In the genomic region with DNA sequence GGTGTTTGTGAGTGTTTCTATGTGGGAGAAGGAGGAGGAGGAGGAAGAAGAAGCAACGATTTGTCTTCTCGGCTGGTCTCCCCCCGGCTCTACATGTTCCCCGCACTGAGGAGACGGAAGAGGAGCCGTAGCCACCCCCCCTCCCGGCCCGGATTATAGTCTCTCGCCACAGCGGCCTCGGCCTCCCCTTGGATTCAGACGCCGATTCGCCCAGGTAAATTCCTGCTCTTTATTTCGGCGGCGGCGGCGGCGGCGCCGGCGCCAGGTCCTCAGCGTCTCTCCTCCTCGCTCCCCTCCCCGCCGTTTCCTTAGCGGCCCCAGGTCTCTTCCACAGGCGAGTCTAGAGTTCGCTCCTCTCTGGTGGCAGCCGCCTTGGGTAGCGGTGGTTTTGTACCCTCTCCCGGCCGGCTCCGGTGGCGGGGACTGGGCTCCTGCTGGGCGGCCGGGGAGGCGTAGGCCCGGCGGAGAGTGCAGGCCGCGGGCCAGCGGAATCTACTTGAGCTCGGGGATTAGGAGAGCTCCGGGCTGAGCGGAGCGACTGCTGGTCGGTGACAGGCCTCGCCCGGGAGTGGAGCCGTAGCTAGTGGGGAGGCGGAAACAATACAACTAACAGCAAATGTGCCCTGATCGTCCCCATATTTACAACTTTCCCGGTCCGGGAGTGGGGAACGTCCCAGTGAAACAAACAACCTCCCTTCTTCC, we compare ENCODE assay signal across 8 cellular contexts. TPM values are rescaled to one million over a fixed set of nuclear protein-coding genes. Genes with fewer than 3 reads are reported as not detected.
DNase-seq lines count a peak whose midpoint lies in the region; ATAC-seq, FAIRE-seq and TF ChIP-seq lines count a peak whose summit lies in the region.

No MANE protein-coding gene starts in this region.

- in situ Hi-C loops in HepG2 (cut with HindIII; ENCODE audit: extremely low pct_ligation_motif_present, low pct_unique_long_range_greater_than_20kb), result no loop called here

- peak; percentile 69 for DNase-seq in NCI-H2196 treated with DMSO at 0.1 percent for 48 hours (lab: John Stamatoyannopoulos, UW; ENCODE audit: unreplicated experiment)
- DNase-seq in activated CD4-positive, alpha-beta T cell treated with anti-CD3 and anti-CD28 coated beads for 36 hours, result peak; percentile 74
- peak; percentile 84 for DNase-seq in coronary artery (ENCODE audit: low spot score)
- DNase-seq in HepG2 (ENCODE audit: low spot score), result peak; percentile 21
- peak; percentile 58 for DNase-seq in stimulated activated CD4-positive, alpha-beta T cell treated with anti-CD3 and anti-CD28 coated beads, Interleukin-4, amount 100 ng/mL, for 1 hour

- WGBS in HepG2 (ENCODE audit: low lambda C conversion rate), result 1% methylated on average over 27 of the region's 57 CpGs

- peaks cover 0 to 3% of the 10 kb centered on the region in 2 experiments; a peak in 1 of 5 replicates for H3K27me3 ChIP-seq in HepG2 (ENCODE audit: control insufficient read depth in 1 of 2, insufficient read depth in 2 of 2, low read length in 2 of 2)

- no peaks in the 10 kb centered on the region for H3K36me3 ChIP-seq in HepG2 (replicated peaks in 1 of 2; ENCODE audit: control insufficient read depth in 1 of 2, insufficient read depth in 2 of 2, low read length in 2 of 2)

- H2AFZ ChIP-seq in HepG2 (ENCODE audit: low read length), result no peak overlapping the region

- POLR2A ChIA-PET in activated CD4-positive, alpha-beta T cell treated with anti-CD3 and anti-CD28 coated beads for 36 hours (lab: Charles Lee), result interaction anchor here (0.6 to 1.4 kb wide), 2 partner anchors 12 to 142 kb away, joined by 3 read pairs; no protein-coding TSS in a partner anchor
- POLR2A ChIA-PET in HepG2 (lab: Yijun Ruan, JAX), result interaction anchor here (1.6 to 1.7 kb wide), 3 partner anchors 11 to 723 kb away, joined by 3 to 6 read pairs (median 3); partner anchors contain the start of gene NADK2

- TF ChIP-seq POLR2A in HepG2 (IDR thresholded peaks at IDR 0.05; ENCODE audit: insufficient read depth in 1 of 2, low read depth in 2 of 2, low read length in 2 of 2), result no peak

- ATAC-seq in GM18502 (IDR thresholded peaks at IDR 0.05; ENCODE audit: poor library complexity, unreplicated experiment) (peak; percentile 26), HG02970 (IDR thresholded peaks at IDR 0.05; ENCODE audit: low FRiP score, unreplicated experiment) (peak; percentile 22), HepG2 (peak; percentile 59), GM18858 (IDR thresholded peaks at IDR 0.05; ENCODE audit: unreplicated experiment) (no peak)
- ATAC-seq in activated CD4-positive, alpha-beta T cell treated with anti-CD3 and anti-CD28 coated beads for 36 hours, result peak; percentile 26

- H3K36me3 Mint-ChIP-seq in activated CD4-positive, alpha-beta T cell treated with anti-CD3 and anti-CD28 coated beads for 36 hours (ENCODE audit: low read depth), result peaks cover 9% of the 10 kb centered on the region

- intact Hi-C loops in activated CD4-positive, alpha-beta T cell treated with anti-CD3 and anti-CD28 coated beads for 36 hours (cut with DNase I, micrococcal nuclease), result loop anchor here (1.0 to 5.0 kb wide), 14 partner anchors 12 to 1950 kb away; partner anchors contain the start of genes LMBRD2 (in 2 of the 2), NUP155 (in 2 of the 2), DNAJC21 (in 1 of the 2) and IL7R (in 1 of the 2)
- intact Hi-C loops in HepG2 (cut with micrococcal nuclease; ENCODE audit: unreplicated experiment), result loop anchor here (1.0 to 10.0 kb wide), 3 partner anchors 67 to 722 kb away; partner anchors contain the start of genes LMBRD2 and SKP2

- no peaks in the 10 kb centered on the region for H3K27me3 Mint-ChIP-seq in activated CD4-positive, alpha-beta T cell treated with anti-CD3 and anti-CD28 coated beads for 36 hours

- TF ChIP-seq RAD21 in HepG2 (CRISPR knock-in tag; IDR thresholded peaks at IDR 0.05), result no peak; the same call in 1 of the 2 replicates

- FAIRE-seq in HepG2 (lab: Jason Lieb, UNC), result no peak

- H3K27ac Mint-ChIP-seq in activated CD4-positive, alpha-beta T cell treated with anti-CD3 and anti-CD28 coated beads for 36 hours, result peak overlapping the region; percentile 100

- peaks cover 53% of the 10 kb centered on the region for H4K20me1 ChIP-seq in HepG2 (ENCODE audit: insufficient read depth, low read length)

- peaks cover 36% of the 10 kb centered on the region for H3K4me1 Mint-ChIP-seq in activated CD4-positive, alpha-beta T cell treated with anti-CD3 and anti-CD28 coated beads for 36 hours

- TF ChIP-seq CTCF in coronary artery (IDR thresholded peaks at IDR 0.05) (no peak), HepG2 (CRISPR knock-in tag; IDR thresholded peaks at IDR 0.05) (no peak; the same call in 1 of the 2 replicates)

- H3K9ac ChIP-seq in HepG2 (ENCODE audit: insufficient read depth, low read depth, low read length), result peak overlapping the region; percentile 97

- CTCF ChIA-PET in activated CD4-positive, alpha-beta T cell treated with anti-CD3 and anti-CD28 coated beads for 36 hours (lab: Charles Lee), result interaction anchor here (0.6 to 1.5 kb wide), 5 partner anchors 10 to 431 kb away, joined by 3 to 4 read pairs (median 3); no protein-coding TSS in a partner anchor
- CTCF ChIA-PET in HepG2 (lab: Yijun Ruan, JAX; ENCODE audit: low intra/inter-chr PET ratio, low total read pairs), result no interaction called here

- H3K4me1 ChIP-seq in HepG2 (ENCODE audit: insufficient read depth, low read length), result peaks cover 43% of the 10 kb centered on the region

- H3K27ac ChIP-seq in coronary artery (peak overlapping the region; percentile 97 to 98), HepG2 (ENCODE audit: extremely low read length, insufficient read depth, low read length) (peak overlapping the region; percentile 96)

- H3K9me3 Mint-ChIP-seq in activated CD4-positive, alpha-beta T cell treated with anti-CD3 and anti-CD28 coated beads for 36 hours (ENCODE audit: low read depth), result no peaks in the 10 kb centered on the region

- no peaks in the 10 kb centered on the region for H3K9me3 ChIP-seq in HepG2 (ENCODE audit: low read length)

- peak overlapping the region; percentile 86 for H3K4me2 ChIP-seq in HepG2 (ENCODE audit: low read depth, low read length)

- no peak for TF ChIP-seq EP300 in HepG2 (IDR thresholded peaks at IDR 0.05; ENCODE audit: low read depth in 2 of 2, low read length in 2 of 2)
- TF ChIP-seq EP300 in HepG2 (CRISPR knock-in tag; IDR thresholded peaks at IDR 0.05; ENCODE audit: borderline replicate concordance), result no peak

- peaks cover 90% of the 10 kb centered on the region for H3K79me2 ChIP-seq in HepG2 (ENCODE audit: insufficient read depth, low read length)

- H3K4me3 ChIP-seq in coronary artery (peak overlapping the region; percentile 88), HepG2 (replicated peaks in 1 of 3; ENCODE audit: insufficient read depth in 1 of 3, low read depth in 2 of 3, low read length in 3 of 3) (peak overlapping the region; percentile 94 to 100 (median 99))

- no TSS peak for BruUV-seq in HepG2 (replicated peaks; lab: Mats Ljungman, UMichigan)

- peak overlapping the region; percentile 89 for H3K4me3 Mint-ChIP-seq in activated CD4-positive, alpha-beta T cell treated with anti-CD3 and anti-CD28 coated beads for 36 hours

TF ChIP-seq in HepG2, 621 proteins besides CTCF, POLR2A, EP300 and RAD21 (continues in another document):
- TF ChIP-seq, protein P1, sequence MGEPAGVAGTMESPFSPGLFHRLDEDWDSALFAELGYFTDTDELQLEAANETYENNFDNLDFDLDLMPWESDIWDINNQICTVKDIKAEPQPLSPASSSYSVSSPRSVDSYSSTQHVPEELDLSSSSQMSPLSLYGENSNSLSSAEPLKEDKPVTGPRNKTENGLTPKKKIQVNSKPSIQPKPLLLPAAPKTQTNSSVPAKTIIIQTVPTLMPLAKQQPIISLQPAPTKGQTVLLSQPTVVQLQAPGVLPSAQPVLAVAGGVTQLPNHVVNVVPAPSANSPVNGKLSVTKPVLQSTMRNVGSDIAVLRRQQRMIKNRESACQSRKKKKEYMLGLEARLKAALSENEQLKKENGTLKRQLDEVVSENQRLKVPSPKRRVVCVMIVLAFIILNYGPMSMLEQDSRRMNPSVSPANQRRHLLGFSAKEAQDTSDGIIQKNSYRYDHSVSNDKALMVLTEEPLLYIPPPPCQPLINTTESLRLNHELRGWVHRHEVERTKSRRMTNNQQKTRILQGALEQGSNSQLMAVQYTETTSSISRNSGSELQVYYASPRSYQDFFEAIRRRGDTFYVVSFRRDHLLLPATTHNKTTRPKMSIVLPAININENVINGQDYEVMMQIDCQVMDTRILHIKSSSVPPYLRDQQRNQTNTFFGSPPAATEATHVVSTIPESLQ (CRISPR knock-in tag; conservative IDR thresholded peaks at IDR 0.05), result no peak
- TF ChIP-seq ZNF101 (CRISPR knock-in tag; IDR thresholded peaks at IDR 0.05; ENCODE audit: borderline replicate concordance, low read depth), result no peak
- TF ChIP-seq WIZ (CRISPR knock-in tag; IDR thresholded peaks at IDR 0.05), result no peak
- TF ChIP-seq ZMYM3 (CRISPR knock-in tag; IDR thresholded peaks at IDR 0.05), result no peak
- peak; percentile 45; the same call in 1 of the 2 replicates for TF ChIP-seq DMAP1 (CRISPR knock-in tag; IDR thresholded peaks at IDR 0.05)

RNA-seq across cellular contexts. Expression of gene NIPBL, which starts 0.5 kb away (rescaled TPM):
- 10 to 100 TPM; 42.7 to 50.9 TPM for total RNA-seq in activated CD4-positive, alpha-beta T cell treated with anti-CD3 and anti-CD28 coated beads for 36 hours
- 12.3 and 30.5 TPM in 2 replicates for total RNA-seq in HepG2 (2016; rRNA removed; fragmentation: Illumina TruSeq; extraction: Trizol)
- total RNA-seq in HepG2 (2016; cell fraction: cytosol; rRNA removed; fragmentation: Illumina TruSeq; extraction: Trizol; ENCODE audit: low read depth), result 24.0 and 27.8 TPM in 2 replicates
- 9.1 and 33.0 TPM in 2 replicates for total RNA-seq in HepG2 (2016; cell fraction: insoluble cytoplasmic fraction; rRNA removed; fragmentation: Illumina TruSeq; extraction: Trizol)
- total RNA-seq in HepG2 (2016; cell fraction: membrane; rRNA removed; fragmentation: Illumina TruSeq; extraction: Trizol), result 26.1 and 28.9 TPM in 2 replicates
- 33.1 and 36.7 TPM in 2 replicates for total RNA-seq in HepG2 (2016; cell fraction: nucleus; rRNA removed; fragmentation: Illumina TruSeq; extraction: Trizol)
- 24.1 and 32.3 TPM in 2 replicates for polyA plus RNA-seq in HepG2 (2011; rRNA removed)
- 12.5 and 17.2 TPM in 2 replicates for polyA plus RNA-seq in HepG2 (2011; cell fraction: cytosol; rRNA removed)
- 26.2 and 31.4 TPM in 2 replicates for polyA plus RNA-seq in HepG2 (2011; cell fraction: nucleus; rRNA removed)
- polyA plus RNA-seq in HepG2 (2012), result 14.9 and 21.2 TPM in 2 replicates
- polyA plus RNA-seq in HepG2 (2016; cell fraction: cytosol; fragmentation: Illumina TruSeq; extraction: Trizol; ENCODE audit: low read depth), result 0.62 and 0.76 TPM in 2 replicates
- polyA plus RNA-seq in HepG2 (2016; cell fraction: insoluble cytoplasmic fraction; fragmentation: Illumina TruSeq; extraction: Trizol; ENCODE audit: low read depth), result 34.6 and 35.0 TPM in 2 replicates
- 1.9 and 2.1 TPM in 2 replicates for polyA plus RNA-seq in HepG2 (2016; cell fraction: membrane; fragmentation: Illumina TruSeq; extraction: Trizol; ENCODE audit: low read depth)
- polyA plus RNA-seq in HepG2 (2016; cell fraction: nucleus; fragmentation: Illumina TruSeq; extraction: Trizol; ENCODE audit: insufficient read depth, low read depth), result 28.9 and 29.4 TPM in 2 replicates
- polyA minus RNA-seq in HepG2 (2011; rRNA and poly(A)+ RNA removed; ENCODE audit: low replicate concordance), result 84.7 and 239 TPM in 2 replicates
- 35.3 and 42.1 TPM in 2 replicates for polyA minus RNA-seq in HepG2 (2011; cell fraction: cytosol; rRNA and poly(A)+ RNA removed)
- polyA minus RNA-seq in HepG2 (2011; cell fraction: nucleus; rRNA and poly(A)+ RNA removed), result 159 and 172 TPM in 2 replicates

Comparison
In these comparisons a context has a peak if more than half of its experiments do, and no peak if none do; other contexts are left out.
1. DNase-seq: peak in every context shown above with its lines; median percentile 84 in coronary artery; 74 in activated CD4-positive, alpha-beta T cell treated with anti-CD3 and anti-CD28 coated beads for 36 hours; 69 in NCI-H2196 treated with DMSO at 0.1 percent for 48 hours; 58 in stimulated activated CD4-positive, alpha-beta T cell treated with anti-CD3 and anti-CD28 coated beads, Interleukin-4, amount 100 ng/mL, for 1 hour; 21 in HepG2.